Comparison of ENCODE assay signal across 2 cellular contexts in the genomic region with DNA sequence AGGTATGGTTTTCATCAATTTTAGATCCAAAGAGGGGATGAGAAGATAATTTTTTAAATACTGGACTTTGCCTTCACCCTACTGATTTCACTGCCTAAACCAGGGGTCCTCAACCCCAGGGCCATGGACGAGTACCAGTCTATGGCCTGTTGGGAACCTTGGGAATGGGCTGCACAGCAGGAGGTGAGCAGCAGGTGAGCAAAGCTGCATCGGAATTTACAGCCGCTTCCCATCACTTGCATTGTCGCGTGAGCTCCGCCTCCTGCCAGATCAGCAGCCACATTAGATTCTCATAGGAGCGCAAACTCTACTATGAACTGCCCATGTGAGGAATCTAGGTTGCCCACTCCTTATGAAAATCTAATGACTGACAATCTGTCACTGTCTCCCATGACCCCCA.
TF ChIP-seq lines count a peak whose summit lies in the region.

No MANE protein-coding gene starts in this region.

TF ChIP-seq in GM23338, 12 proteins besides CTCF, POLR2A, EP300 and RAD21 (continued from another document):
- TF ChIP-seq, protein P1, sequence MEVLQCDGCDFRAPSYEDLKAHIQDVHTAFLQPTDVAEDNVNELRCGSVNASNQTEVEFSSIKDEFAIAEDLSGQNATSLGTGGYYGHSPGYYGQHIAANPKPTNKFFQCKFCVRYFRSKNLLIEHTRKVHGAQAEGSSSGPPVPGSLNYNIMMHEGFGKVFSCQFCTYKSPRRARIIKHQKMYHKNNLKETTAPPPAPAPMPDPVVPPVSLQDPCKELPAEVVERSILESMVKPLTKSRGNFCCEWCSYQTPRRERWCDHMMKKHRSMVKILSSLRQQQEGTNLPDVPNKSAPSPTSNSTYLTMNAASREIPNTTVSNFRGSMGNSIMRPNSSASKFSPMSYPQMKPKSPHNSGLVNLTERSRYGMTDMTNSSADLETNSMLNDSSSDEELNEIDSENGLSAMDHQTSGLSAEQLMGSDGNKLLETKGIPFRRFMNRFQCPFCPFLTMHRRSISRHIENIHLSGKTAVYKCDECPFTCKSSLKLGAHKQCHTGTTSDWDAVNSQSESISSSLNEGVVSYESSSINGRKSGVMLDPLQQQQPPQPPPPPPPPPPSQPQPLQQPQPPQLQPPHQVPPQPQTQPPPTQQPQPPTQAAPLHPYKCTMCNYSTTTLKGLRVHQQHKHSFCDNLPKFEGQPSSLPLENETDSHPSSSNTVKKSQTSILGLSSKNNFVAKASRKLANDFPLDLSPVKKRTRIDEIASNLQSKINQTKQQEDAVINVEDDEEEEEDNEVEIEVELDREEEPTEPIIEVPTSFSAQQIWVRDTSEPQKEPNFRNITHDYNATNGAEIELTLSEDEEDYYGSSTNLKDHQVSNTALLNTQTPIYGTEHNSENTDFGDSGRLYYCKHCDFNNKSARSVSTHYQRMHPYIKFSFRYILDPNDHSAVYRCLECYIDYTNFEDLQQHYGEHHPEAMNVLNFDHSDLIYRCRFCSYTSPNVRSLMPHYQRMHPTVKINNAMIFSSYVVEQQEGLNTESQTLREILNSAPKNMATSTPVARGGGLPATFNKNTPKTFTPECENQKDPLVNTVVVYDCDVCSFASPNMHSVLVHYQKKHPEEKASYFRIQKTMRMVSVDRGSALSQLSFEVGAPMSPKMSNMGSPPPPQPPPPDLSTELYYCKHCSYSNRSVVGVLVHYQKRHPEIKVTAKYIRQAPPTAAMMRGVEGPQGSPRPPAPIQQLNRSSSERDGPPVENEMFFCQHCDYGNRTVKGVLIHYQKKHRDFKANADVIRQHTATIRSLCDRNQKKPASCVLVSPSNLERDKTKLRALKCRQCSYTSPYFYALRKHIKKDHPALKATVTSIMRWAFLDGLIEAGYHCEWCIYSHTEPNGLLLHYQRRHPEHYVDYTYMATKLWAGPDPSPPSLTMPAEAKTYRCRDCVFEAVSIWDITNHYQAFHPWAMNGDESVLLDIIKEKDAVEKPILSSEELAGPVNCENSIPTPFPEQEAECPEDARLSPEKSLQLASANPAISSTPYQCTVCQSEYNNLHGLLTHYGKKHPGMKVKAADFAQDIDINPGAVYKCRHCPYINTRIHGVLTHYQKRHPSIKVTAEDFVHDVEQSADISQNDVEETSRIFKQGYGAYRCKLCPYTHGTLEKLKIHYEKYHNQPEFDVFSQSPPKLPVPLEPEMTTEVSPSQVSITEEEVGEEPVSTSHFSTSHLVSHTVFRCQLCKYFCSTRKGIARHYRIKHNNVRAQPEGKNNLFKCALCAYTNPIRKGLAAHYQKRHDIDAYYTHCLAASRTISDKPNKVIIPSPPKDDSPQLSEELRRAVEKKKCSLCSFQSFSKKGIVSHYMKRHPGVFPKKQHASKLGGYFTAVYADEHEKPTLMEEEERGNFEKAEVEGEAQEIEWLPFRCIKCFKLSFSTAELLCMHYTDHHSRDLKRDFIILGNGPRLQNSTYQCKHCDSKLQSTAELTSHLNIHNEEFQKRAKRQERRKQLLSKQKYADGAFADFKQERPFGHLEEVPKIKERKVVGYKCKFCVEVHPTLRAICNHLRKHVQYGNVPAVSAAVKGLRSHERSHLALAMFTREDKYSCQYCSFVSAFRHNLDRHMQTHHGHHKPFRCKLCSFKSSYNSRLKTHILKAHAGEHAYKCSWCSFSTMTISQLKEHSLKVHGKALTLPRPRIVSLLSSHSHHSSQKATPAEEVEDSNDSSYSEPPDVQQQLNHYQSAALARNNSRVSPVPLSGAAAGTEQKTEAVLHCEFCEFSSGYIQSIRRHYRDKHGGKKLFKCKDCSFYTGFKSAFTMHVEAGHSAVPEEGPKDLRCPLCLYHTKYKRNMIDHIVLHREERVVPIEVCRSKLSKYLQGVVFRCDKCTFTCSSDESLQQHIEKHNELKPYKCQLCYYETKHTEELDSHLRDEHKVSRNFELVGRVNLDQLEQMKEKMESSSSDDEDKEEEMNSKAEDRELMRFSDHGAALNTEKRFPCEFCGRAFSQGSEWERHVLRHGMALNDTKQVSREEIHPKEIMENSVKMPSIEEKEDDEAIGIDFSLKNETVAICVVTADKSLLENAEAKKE (CRISPR knock-in tag; IDR thresholded peaks at IDR 0.05): no peak
- TF ChIP-seq, protein P2, sequence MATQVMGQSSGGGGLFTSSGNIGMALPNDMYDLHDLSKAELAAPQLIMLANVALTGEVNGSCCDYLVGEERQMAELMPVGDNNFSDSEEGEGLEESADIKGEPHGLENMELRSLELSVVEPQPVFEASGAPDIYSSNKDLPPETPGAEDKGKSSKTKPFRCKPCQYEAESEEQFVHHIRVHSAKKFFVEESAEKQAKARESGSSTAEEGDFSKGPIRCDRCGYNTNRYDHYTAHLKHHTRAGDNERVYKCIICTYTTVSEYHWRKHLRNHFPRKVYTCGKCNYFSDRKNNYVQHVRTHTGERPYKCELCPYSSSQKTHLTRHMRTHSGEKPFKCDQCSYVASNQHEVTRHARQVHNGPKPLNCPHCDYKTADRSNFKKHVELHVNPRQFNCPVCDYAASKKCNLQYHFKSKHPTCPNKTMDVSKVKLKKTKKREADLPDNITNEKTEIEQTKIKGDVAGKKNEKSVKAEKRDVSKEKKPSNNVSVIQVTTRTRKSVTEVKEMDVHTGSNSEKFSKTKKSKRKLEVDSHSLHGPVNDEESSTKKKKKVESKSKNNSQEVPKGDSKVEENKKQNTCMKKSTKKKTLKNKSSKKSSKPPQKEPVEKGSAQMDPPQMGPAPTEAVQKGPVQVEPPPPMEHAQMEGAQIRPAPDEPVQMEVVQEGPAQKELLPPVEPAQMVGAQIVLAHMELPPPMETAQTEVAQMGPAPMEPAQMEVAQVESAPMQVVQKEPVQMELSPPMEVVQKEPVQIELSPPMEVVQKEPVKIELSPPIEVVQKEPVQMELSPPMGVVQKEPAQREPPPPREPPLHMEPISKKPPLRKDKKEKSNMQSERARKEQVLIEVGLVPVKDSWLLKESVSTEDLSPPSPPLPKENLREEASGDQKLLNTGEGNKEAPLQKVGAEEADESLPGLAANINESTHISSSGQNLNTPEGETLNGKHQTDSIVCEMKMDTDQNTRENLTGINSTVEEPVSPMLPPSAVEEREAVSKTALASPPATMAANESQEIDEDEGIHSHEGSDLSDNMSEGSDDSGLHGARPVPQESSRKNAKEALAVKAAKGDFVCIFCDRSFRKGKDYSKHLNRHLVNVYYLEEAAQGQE (IDR thresholded peaks at IDR 0.05; ENCODE audit: unreplicated experiment): no peak
TF ChIP-seq in GM23338: peak in this region for 0.

TF ChIP-seq in WTC11, 78 proteins besides CTCF, POLR2A, EP300 and RAD21:
- TF ChIP-seq, protein P3, sequence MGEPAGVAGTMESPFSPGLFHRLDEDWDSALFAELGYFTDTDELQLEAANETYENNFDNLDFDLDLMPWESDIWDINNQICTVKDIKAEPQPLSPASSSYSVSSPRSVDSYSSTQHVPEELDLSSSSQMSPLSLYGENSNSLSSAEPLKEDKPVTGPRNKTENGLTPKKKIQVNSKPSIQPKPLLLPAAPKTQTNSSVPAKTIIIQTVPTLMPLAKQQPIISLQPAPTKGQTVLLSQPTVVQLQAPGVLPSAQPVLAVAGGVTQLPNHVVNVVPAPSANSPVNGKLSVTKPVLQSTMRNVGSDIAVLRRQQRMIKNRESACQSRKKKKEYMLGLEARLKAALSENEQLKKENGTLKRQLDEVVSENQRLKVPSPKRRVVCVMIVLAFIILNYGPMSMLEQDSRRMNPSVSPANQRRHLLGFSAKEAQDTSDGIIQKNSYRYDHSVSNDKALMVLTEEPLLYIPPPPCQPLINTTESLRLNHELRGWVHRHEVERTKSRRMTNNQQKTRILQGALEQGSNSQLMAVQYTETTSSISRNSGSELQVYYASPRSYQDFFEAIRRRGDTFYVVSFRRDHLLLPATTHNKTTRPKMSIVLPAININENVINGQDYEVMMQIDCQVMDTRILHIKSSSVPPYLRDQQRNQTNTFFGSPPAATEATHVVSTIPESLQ (CRISPR knock-in tag; IDR thresholded peaks at IDR 0.05): no peak
- TF ChIP-seq ELF4 (CRISPR knock-in tag; IDR thresholded peaks at IDR 0.05; ENCODE audit: low read depth) (no peak), ETV6 (CRISPR knock-in tag; IDR thresholded peaks at IDR 0.05) (no peak), ZNF317 (CRISPR knock-in tag; IDR thresholded peaks at IDR 0.05; ENCODE audit: borderline replicate concordance, low read depth) (no peak), CBFB (CRISPR knock-in tag; IDR thresholded peaks at IDR 0.05; ENCODE audit: low read depth) (no peak), EMX1 (CRISPR knock-in tag; IDR thresholded peaks at IDR 0.05) (no peak), ZNF138 (CRISPR knock-in tag; conservative IDR thresholded peaks at IDR 0.05) (no peak)
- TF ChIP-seq, protein P4, sequence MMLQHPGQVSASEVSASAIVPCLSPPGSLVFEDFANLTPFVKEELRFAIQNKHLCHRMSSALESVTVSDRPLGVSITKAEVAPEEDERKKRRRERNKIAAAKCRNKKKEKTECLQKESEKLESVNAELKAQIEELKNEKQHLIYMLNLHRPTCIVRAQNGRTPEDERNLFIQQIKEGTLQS (CRISPR knock-in tag; conservative IDR thresholded peaks at IDR 0.05): no peak
- TF ChIP-seq, protein P5, sequence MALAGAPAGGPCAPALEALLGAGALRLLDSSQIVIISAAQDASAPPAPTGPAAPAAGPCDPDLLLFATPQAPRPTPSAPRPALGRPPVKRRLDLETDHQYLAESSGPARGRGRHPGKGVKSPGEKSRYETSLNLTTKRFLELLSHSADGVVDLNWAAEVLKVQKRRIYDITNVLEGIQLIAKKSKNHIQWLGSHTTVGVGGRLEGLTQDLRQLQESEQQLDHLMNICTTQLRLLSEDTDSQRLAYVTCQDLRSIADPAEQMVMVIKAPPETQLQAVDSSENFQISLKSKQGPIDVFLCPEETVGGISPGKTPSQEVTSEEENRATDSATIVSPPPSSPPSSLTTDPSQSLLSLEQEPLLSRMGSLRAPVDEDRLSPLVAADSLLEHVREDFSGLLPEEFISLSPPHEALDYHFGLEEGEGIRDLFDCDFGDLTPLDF (CRISPR knock-in tag; IDR thresholded peaks at IDR 0.05): no peak
- TF ChIP-seq, protein P6, sequence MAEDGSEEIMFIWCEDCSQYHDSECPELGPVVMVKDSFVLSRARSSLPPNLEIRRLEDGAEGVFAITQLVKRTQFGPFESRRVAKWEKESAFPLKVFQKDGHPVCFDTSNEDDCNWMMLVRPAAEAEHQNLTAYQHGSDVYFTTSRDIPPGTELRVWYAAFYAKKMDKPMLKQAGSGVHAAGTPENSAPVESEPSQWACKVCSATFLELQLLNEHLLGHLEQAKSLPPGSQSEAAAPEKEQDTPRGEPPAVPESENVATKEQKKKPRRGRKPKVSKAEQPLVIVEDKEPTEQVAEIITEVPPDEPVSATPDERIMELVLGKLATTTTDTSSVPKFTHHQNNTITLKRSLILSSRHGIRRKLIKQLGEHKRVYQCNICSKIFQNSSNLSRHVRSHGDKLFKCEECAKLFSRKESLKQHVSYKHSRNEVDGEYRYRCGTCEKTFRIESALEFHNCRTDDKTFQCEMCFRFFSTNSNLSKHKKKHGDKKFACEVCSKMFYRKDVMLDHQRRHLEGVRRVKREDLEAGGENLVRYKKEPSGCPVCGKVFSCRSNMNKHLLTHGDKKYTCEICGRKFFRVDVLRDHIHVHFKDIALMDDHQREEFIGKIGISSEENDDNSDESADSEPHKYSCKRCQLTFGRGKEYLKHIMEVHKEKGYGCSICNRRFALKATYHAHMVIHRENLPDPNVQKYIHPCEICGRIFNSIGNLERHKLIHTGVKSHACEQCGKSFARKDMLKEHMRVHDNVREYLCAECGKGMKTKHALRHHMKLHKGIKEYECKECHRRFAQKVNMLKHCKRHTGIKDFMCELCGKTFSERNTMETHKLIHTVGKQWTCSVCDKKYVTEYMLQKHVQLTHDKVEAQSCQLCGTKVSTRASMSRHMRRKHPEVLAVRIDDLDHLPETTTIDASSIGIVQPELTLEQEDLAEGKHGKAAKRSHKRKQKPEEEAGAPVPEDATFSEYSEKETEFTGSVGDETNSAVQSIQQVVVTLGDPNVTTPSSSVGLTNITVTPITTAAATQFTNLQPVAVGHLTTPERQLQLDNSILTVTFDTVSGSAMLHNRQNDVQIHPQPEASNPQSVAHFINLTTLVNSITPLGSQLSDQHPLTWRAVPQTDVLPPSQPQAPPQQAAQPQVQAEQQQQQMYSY (CRISPR knock-in tag; IDR thresholded peaks at IDR 0.05): no peak
